In the genomic region with DNA sequence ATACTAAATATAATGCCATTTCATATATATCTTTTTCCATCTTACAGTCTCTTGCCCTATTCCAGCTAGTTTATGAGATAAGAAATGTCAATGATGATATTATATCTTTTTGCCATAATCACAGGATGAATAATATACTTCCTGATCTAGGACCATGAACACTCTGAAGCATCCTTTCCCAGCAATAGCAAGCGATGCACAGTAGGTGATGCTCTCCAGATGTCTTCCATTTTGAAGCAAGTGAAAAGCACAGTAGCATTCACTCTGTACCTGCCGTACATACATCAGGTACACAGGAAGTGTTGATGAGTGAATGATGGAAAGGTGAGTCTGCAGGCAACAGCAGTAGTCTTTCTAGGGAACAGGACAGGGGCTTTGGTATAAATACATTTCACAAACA, we compare ENCODE assay signal across 1 cellular context.
TF ChIP-seq lines count a peak whose summit lies in the region.

No MANE protein-coding gene starts in this region.

TF ChIP-seq in IMR-90, 13 proteins besides CTCF, POLR2A, EP300 and RAD21:
- TF ChIP-seq SMC3 (IDR thresholded peaks at IDR 0.05; ENCODE audit: low read depth, low read length): no peak
- no peak for TF ChIP-seq MAZ (IDR thresholded peaks at IDR 0.05; ENCODE audit: borderline replicate concordance, low read depth, low read length)
- TF ChIP-seq RCOR1 (IDR thresholded peaks at IDR 0.05; ENCODE audit: insufficient replicate concordance, low read length): no peak
- no peak for TF ChIP-seq USF2 (IDR thresholded peaks at IDR 0.05; ENCODE audit: low read depth, low read length)
- no peak for TF ChIP-seq BHLHE40 (IDR thresholded peaks at IDR 0.05; ENCODE audit: low read depth, low read length)
- no peak for TF ChIP-seq ELK1 (IDR thresholded peaks at IDR 0.05; ENCODE audit: borderline replicate concordance, low read depth, low read length)
- TF ChIP-seq CEBPB (IDR thresholded peaks at IDR 0.05; ENCODE audit: low read depth, low read length): no peak
- no peak for TF ChIP-seq NFE2L2 (IDR thresholded peaks at IDR 0.05; ENCODE audit: low read depth, low read length)
- no peak for TF ChIP-seq RFX5 (IDR thresholded peaks at IDR 0.05; ENCODE audit: low read depth, low read length)
- TF ChIP-seq MXI1 (IDR thresholded peaks at IDR 0.05; ENCODE audit: borderline replicate concordance, low read depth, low read length): no peak
- no peak for TF ChIP-seq CHD1 (IDR thresholded peaks at IDR 0.05; ENCODE audit: low read depth, low read length)
- no peak for TF ChIP-seq FOS (IDR thresholded peaks at IDR 0.05; ENCODE audit: low read depth, low read length)
- TF ChIP-seq MAFK (IDR thresholded peaks at IDR 0.05; ENCODE audit: low read depth, low read length): no peak
